Comparison of ENCODE assay signal across 9 cellular contexts in genomic region chr2:70029814-70030409, GRCh38. TPM values are rescaled to one million over a fixed set of nuclear protein-coding genes. Genes with fewer than 3 reads are reported as not detected.
DNase-seq lines count a peak whose midpoint lies in the region; ATAC-seq and TF ChIP-seq lines count a peak whose summit lies in the region.
"Had no signal": no experiment of that assay in that cellular context is flagged by ENCODE, and none has a peak within 500 bp of the region (broad histone marks: within the 10 kb centered on the region; RNA-seq: fewer than 3 reads in every experiment).

No MANE protein-coding gene starts in this region.

- no TSS peak for BruUV-seq in Calu3 (replicated peaks; lab: Mats Ljungman, UMichigan)

- H3K9me3 ChIP-seq in NT2/D1 (ENCODE audit: insufficient read depth, low read length): no peaks in the 10 kb centered on the region

- DNase-seq in Ammon's horn (ENCODE audit: low spot score): peak; percentile 61
- DNase-seq in NT2/D1 (ENCODE audit: low read depth, low spot score): peak; percentile 71
- peak; percentile 88 for DNase-seq in fibroblast of pulmonary artery (ENCODE audit: low read depth)
- DNase-seq in nephron progenitor cell: peak; percentile 14
- no peak for DNase-seq in NCI-H1048 (lab: John Stamatoyannopoulos, UW)
- no peak for DNase-seq in Calu3
- no peak for DNase-seq in DMS114 treated with DMSO at 0.1 percent for 48 hours (lab: John Stamatoyannopoulos, UW; ENCODE audit: unreplicated experiment)

- no peaks in the 10 kb centered on the region for H3K9me3 Mint-ChIP-seq in nephron progenitor cell
- no peaks in the 10 kb centered on the region for H3K9me3 Mint-ChIP-seq in Calu3 (ENCODE audit: low read depth, unreplicated experiment)

- peak overlapping the region; percentile 50 for H3K9ac ChIP-seq in NT2/D1 (ENCODE audit: insufficient read length, low read depth)

- ATAC-seq in GM18505 (IDR thresholded peaks at IDR 0.05; ENCODE audit: unreplicated experiment): no peak
- ATAC-seq: GM12878 had no signal

- no peaks in the 10 kb centered on the region for H3K36me3 ChIP-seq in NT2/D1 (ENCODE audit: insufficient read depth, insufficient read length, low read length)

- TF ChIP-seq POLR2A in GM18505 (IDR thresholded peaks at IDR 0.05; ENCODE audit: borderline replicate concordance, extremely low read depth, insufficient read depth, insufficient read length): no peak

- H3K4me3 ChIP-seq in NT2/D1 (ENCODE audit: insufficient read length, low read depth): no peak overlapping the region
- no peak overlapping the region for H3K4me3 ChIP-seq in fibroblast of pulmonary artery (replicated peaks; ENCODE audit: low read depth, low read length)
- H3K4me3 ChIP-seq: GM12878 had no signal

- H3K4me3 Mint-ChIP-seq in nephron progenitor cell (no peak overlapping the region), Calu3 (ENCODE audit: low read depth, unreplicated experiment) (no peak overlapping the region)

- CTCF ChIA-PET in Calu3 (lab: Charles Lee): no interaction called here

- H3K27ac Mint-ChIP-seq in nephron progenitor cell (peak overlapping the region; percentile 88), Calu3 (ENCODE audit: unreplicated experiment) (no peak overlapping the region)

- intact Hi-C loops in Calu3 (cut with micrococcal nuclease; ENCODE audit: unreplicated experiment): no loop called here

- peaks cover 4% of the 10 kb centered on the region for H3K4me1 ChIP-seq in NT2/D1 (ENCODE audit: insufficient read depth, insufficient read length)

- no peaks in the 10 kb centered on the region for H3K27me3 Mint-ChIP-seq in nephron progenitor cell (ENCODE audit: low read depth, poor library complexity)
- H3K27me3 Mint-ChIP-seq in Calu3 (ENCODE audit: unreplicated experiment): no peaks in the 10 kb centered on the region

- peaks cover 19% of the 10 kb centered on the region for H3K4me1 Mint-ChIP-seq in nephron progenitor cell
- H3K4me1 Mint-ChIP-seq in Calu3 (ENCODE audit: low read depth, unreplicated experiment): no peaks in the 10 kb centered on the region

- H3K27me3 ChIP-seq in NT2/D1 (ENCODE audit: insufficient read depth, insufficient read length): no peaks in the 10 kb centered on the region

- TF ChIP-seq CTCF in fibroblast of pulmonary artery (IDR thresholded peaks at IDR 0.05; ENCODE audit: low read length, missing control alignments) (no peak), nephron progenitor cell (IDR thresholded peaks at IDR 0.05) (no peak), Calu3 (IDR thresholded peaks at IDR 0.05; ENCODE audit: unreplicated experiment) (no peak)

- peaks cover 50% of the 10 kb centered on the region for H3K36me3 Mint-ChIP-seq in nephron progenitor cell (ENCODE audit: low read depth)
- no peaks in the 10 kb centered on the region for H3K36me3 Mint-ChIP-seq in Calu3 (ENCODE audit: insufficient read depth, unreplicated experiment)

RNA-seq across cellular contexts. Expression of gene PCBP1, which starts 57.4 kb away (rescaled TPM):
- total RNA-seq in Calu3 (2022): 252 and 260 TPM in 2 replicates

Comparison
In these comparisons a context has a peak if more than half of its experiments do, and no peak if none do; other contexts are left out.
1. DNase-seq: peak in Ammon's horn (single experiment), NT2/D1 (single experiment), fibroblast of pulmonary artery (single experiment) and nephron progenitor cell (single experiment); none in NCI-H1048 (single experiment), Calu3 (single experiment) and DMS114 treated with DMSO at 0.1 percent for 48 hours (single experiment).